Comparison of ENCODE assay signal across 21 cellular contexts in the genomic region with DNA sequence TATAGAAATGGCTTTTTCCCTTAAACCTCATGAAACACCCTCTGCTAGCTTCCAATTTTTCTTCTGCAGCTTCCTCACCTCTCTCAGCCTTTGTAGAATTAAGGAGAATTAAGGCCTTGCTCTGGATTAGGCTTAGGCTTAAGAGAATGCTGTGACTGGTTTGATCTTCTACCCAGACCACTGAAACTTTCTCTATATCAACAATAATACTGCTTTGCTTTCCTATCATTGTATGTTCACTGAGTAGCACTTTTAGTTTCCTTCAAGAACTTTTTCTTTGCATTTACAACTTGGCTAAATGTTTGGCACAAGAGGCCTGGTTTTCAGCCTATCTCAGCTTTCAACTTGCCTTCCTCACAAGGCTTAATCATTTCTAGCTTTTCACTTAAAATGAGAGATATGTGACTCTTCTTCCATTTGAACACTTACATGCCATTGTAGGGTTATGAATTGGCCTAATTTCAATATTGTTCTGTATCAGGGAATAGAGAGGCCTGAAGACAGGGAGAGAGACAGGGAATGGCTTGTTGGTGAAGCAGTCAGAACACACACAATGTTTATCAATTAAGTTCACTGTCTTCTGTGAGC. TPM values are rescaled to one million over a fixed set of nuclear protein-coding genes. Genes with fewer than 3 reads are reported as not detected.
DNase-seq lines count a peak whose midpoint lies in the region; ATAC-seq and TF ChIP-seq lines count a peak whose summit lies in the region.
"Had no signal": no experiment of that assay in that cellular context is flagged by ENCODE, and none has a peak within 500 bp of the region (broad histone marks: within the 10 kb centered on the region; RNA-seq: fewer than 3 reads in every experiment).

No MANE protein-coding gene starts in this region.

- no peak overlapping the region for H3K4me3 Mint-ChIP-seq in MCF 10A (ENCODE audit: unreplicated experiment)
- no peak overlapping the region for H3K4me3 Mint-ChIP-seq in activated T-helper 1 cell treated with anti-CD3 and anti-CD28 coated beads, Interleukin-12 subunit alpha, Interleukin-12 subunit beta, Interleukin-2, Interleukin-4 antibody, amounts not matched to agents 30 ng/mL and 10 ng/mL and 1 ng/mL, durations not matched to agents 14 hours and 24 hours and 36 hours
- no peak overlapping the region for H3K4me3 Mint-ChIP-seq in stimulated activated effector memory CD8-positive, alpha-beta T cell treated with anti-CD3 and anti-CD28 coated beads, Interleukin-12 subunit alpha, Interleukin-12 subunit beta, amount 100 ng/mL, for 72 hours
- H3K4me3 Mint-ChIP-seq: CD4-positive, CD25-positive, alpha-beta regulatory T cell; GM23338; T-cell had no signal

- H3K36me3 ChIP-seq in breast epithelium, result no peaks in the 10 kb centered on the region
- H3K36me3 ChIP-seq: HAP-1, SJCRH30 had no signal

- H3K27me3 ChIP-seq in breast epithelium, result no peaks in the 10 kb centered on the region
- H3K27me3 ChIP-seq: SJCRH30 had no signal

- H3K9me3 Mint-ChIP-seq in MCF 10A (ENCODE audit: unreplicated experiment), result no peaks in the 10 kb centered on the region
- H3K9me3 Mint-ChIP-seq in activated T-helper 1 cell treated with anti-CD3 and anti-CD28 coated beads, Interleukin-12 subunit alpha, Interleukin-12 subunit beta, Interleukin-2, Interleukin-4 antibody, amounts not matched to agents 30 ng/mL and 10 ng/mL and 1 ng/mL, durations not matched to agents 14 hours and 24 hours and 36 hours, result peaks cover 6% of the 10 kb centered on the region
- H3K9me3 Mint-ChIP-seq in stimulated activated effector memory CD8-positive, alpha-beta T cell treated with anti-CD3 and anti-CD28 coated beads, Interleukin-12 subunit alpha, Interleukin-12 subunit beta, amount 100 ng/mL, for 72 hours, result no peaks in the 10 kb centered on the region
- H3K9me3 Mint-ChIP-seq: GM23338 had no signal

- H3K4me1 ChIP-seq in breast epithelium, result no peaks in the 10 kb centered on the region
- H3K4me1 ChIP-seq: A549, HAP-1, SJCRH30 had no signal

- ATAC-seq in GM21529 (IDR thresholded peaks at IDR 0.05; ENCODE audit: unreplicated experiment) (peak; percentile 59), HG02870 (IDR thresholded peaks at IDR 0.05; ENCODE audit: unreplicated experiment) (no peak)
- peak; percentile 66 for ATAC-seq in stimulated activated effector memory CD8-positive, alpha-beta T cell treated with anti-CD3 and anti-CD28 coated beads, Interleukin-12 subunit alpha, Interleukin-12 subunit beta, amount 100 ng/mL, for 72 hours
- ATAC-seq: A549, GM23338, T-cell had no signal

- TF ChIP-seq POLR2A in breast epithelium (IDR thresholded peaks at IDR 0.05), result no peak

- intact Hi-C loops in MCF 10A (cut with micrococcal nuclease), result no loop called here
- intact Hi-C loops in breast epithelium (cut with DNase I; ENCODE audit: low total_unique reads), result loop anchor here (5.0 kb wide), 1 partner anchor 384 kb away; no protein-coding TSS in a partner anchor
- intact Hi-C loops in activated T-helper 1 cell treated with anti-CD3 and anti-CD28 coated beads, Interleukin-12 subunit alpha, Interleukin-12 subunit beta, Interleukin-2, Interleukin-4 antibody, amounts not matched to agents 30 ng/mL and 10 ng/mL and 1 ng/mL, durations not matched to agents 14 hours and 24 hours and 36 hours (cut with micrococcal nuclease), result no loop called here

- no peaks in the 10 kb centered on the region for H3K4me1 Mint-ChIP-seq in MCF 10A (ENCODE audit: insufficient read depth, unreplicated experiment)
- peaks cover 26% of the 10 kb centered on the region for H3K4me1 Mint-ChIP-seq in activated T-helper 1 cell treated with anti-CD3 and anti-CD28 coated beads, Interleukin-12 subunit alpha, Interleukin-12 subunit beta, Interleukin-2, Interleukin-4 antibody, amounts not matched to agents 30 ng/mL and 10 ng/mL and 1 ng/mL, durations not matched to agents 14 hours and 24 hours and 36 hours (ENCODE audit: low read depth)
- H3K4me1 Mint-ChIP-seq in stimulated activated effector memory CD8-positive, alpha-beta T cell treated with anti-CD3 and anti-CD28 coated beads, Interleukin-12 subunit alpha, Interleukin-12 subunit beta, amount 100 ng/mL, for 72 hours, result peaks cover 23% of the 10 kb centered on the region

- POLR2A ChIA-PET in MCF 10A (lab: Yijun Ruan, JAX), result interaction anchor here (0.6 kb wide), 2 partner anchors 235 to 1350 kb away, joined by 3 read pairs; no protein-coding TSS in a partner anchor

- no peak for DNase-seq in MCF 10A (ENCODE audit: unreplicated experiment)
- no peak for DNase-seq in breast epithelium (ENCODE audit: low spot score in 2 of 2)
- DNase-seq in activated T-helper 1 cell treated with anti-CD3 and anti-CD28 coated beads, Interleukin-12 subunit alpha, Interleukin-12 subunit beta, Interleukin-2, Interleukin-4 antibody, amounts not matched to agents 30 ng/mL and 10 ng/mL and 1 ng/mL, durations not matched to agents 14 hours and 24 hours and 36 hours (ENCODE audit: low spot score), result no peak
- no peak for DNase-seq in stimulated activated effector memory CD8-positive, alpha-beta T cell treated with anti-CD3 and anti-CD28 coated beads, Interleukin-12 subunit alpha, Interleukin-12 subunit beta, amount 100 ng/mL, for 72 hours (ENCODE audit: low spot score in 2 of 2)
- DNase-seq in NCI-H2081 treated with DMSO at 0.1 percent for 48 hours (lab: John Stamatoyannopoulos, UW), result no peak
- no peak for DNase-seq in iPS-NIHi11 (ENCODE audit: low spot score)
- DNase-seq: CD4-positive, CD25-positive, alpha-beta regulatory T cell; DMS79; IMR-90; NCI-H1694 treated with DMSO at 0.1 percent for 48 hours; NCI-H2107; NCI-H510A treated with DMSO at 0.1 percent for 48 hours; NCI-H748 treated with DMSO at 0.1 percent for 48 hours; SJCRH30; T-cell had no signal

- no peaks in the 10 kb centered on the region for H3K9me3 ChIP-seq in breast epithelium
- H3K9me3 ChIP-seq: A549, HAP-1, SJCRH30 had no signal

- H3K36me3 Mint-ChIP-seq in MCF 10A (ENCODE audit: insufficient read depth, unreplicated experiment), result peaks cover 17% of the 10 kb centered on the region
- H3K36me3 Mint-ChIP-seq in activated T-helper 1 cell treated with anti-CD3 and anti-CD28 coated beads, Interleukin-12 subunit alpha, Interleukin-12 subunit beta, Interleukin-2, Interleukin-4 antibody, amounts not matched to agents 30 ng/mL and 10 ng/mL and 1 ng/mL, durations not matched to agents 14 hours and 24 hours and 36 hours (ENCODE audit: low read depth), result peaks cover 33% of the 10 kb centered on the region
- H3K36me3 Mint-ChIP-seq in stimulated activated effector memory CD8-positive, alpha-beta T cell treated with anti-CD3 and anti-CD28 coated beads, Interleukin-12 subunit alpha, Interleukin-12 subunit beta, amount 100 ng/mL, for 72 hours, result peaks cover 11% of the 10 kb centered on the region

- H3K27ac Mint-ChIP-seq in MCF 10A (ENCODE audit: low read depth, unreplicated experiment), result no peak overlapping the region
- peak overlapping the region; percentile 14 for H3K27ac Mint-ChIP-seq in activated T-helper 1 cell treated with anti-CD3 and anti-CD28 coated beads, Interleukin-12 subunit alpha, Interleukin-12 subunit beta, Interleukin-2, Interleukin-4 antibody, amounts not matched to agents 30 ng/mL and 10 ng/mL and 1 ng/mL, durations not matched to agents 14 hours and 24 hours and 36 hours
- peak overlapping the region; percentile 56 for H3K27ac Mint-ChIP-seq in stimulated activated effector memory CD8-positive, alpha-beta T cell treated with anti-CD3 and anti-CD28 coated beads, Interleukin-12 subunit alpha, Interleukin-12 subunit beta, amount 100 ng/mL, for 72 hours
- H3K27ac Mint-ChIP-seq: GM23338, T-cell had no signal

- TSS peak; percentile 10 for BruUV-seq in MCF 10A (replicated peaks; lab: Mats Ljungman, UMichigan)

- H3K27me3 Mint-ChIP-seq in MCF 10A (ENCODE audit: insufficient read depth, unreplicated experiment), result no peaks in the 10 kb centered on the region
- H3K27me3 Mint-ChIP-seq in activated T-helper 1 cell treated with anti-CD3 and anti-CD28 coated beads, Interleukin-12 subunit alpha, Interleukin-12 subunit beta, Interleukin-2, Interleukin-4 antibody, amounts not matched to agents 30 ng/mL and 10 ng/mL and 1 ng/mL, durations not matched to agents 14 hours and 24 hours and 36 hours (ENCODE audit: insufficient read depth), result peaks cover 3% of the 10 kb centered on the region
- H3K27me3 Mint-ChIP-seq: CD4-positive, CD25-positive, alpha-beta regulatory T cell; T-cell had no signal

- TF ChIP-seq CTCF in MCF 10A (IDR thresholded peaks at IDR 0.05; ENCODE audit: unreplicated experiment), result no peak
- TF ChIP-seq CTCF in breast epithelium (IDR thresholded peaks at IDR 0.05), result no peak

- no peak overlapping the region for H3K27ac ChIP-seq in breast epithelium
- H3K27ac ChIP-seq: A549, KMS-11, SJCRH30 had no signal

- no peak overlapping the region for H3K4me3 ChIP-seq in breast epithelium
- H3K4me3 ChIP-seq: A549, GM23338, HAP-1, SJCRH30 had no signal

- CTCF ChIA-PET in MCF 10A (lab: Yijun Ruan, JAX), result interaction anchor here (1.1 to 1.5 kb wide), 2 partner anchors 10 to 13 kb away, joined by 3 to 10 read pairs; no protein-coding TSS in a partner anchor

RNA-seq across cellular contexts. Expression of a gene that starts 28.2 kb away (rescaled TPM):
- total RNA-seq in MCF 10A (2022) (37.9 and 41.5 TPM in 2 replicates), breast epithelium (1 to 10 TPM; 1.3 to 7.2 (median 5.6) TPM)
- 13.0 and 13.3 TPM in 2 replicates for total RNA-seq in activated T-helper 1 cell treated with anti-CD3 and anti-CD28 coated beads, Interleukin-12 subunit alpha, Interleukin-12 subunit beta, Interleukin-2, Interleukin-4 antibody, amounts not matched to agents 30 ng/mL and 10 ng/mL and 1 ng/mL, durations not matched to agents 14 hours and 24 hours and 36 hours
